8 cellular contexts compared by ENCODE assay signal in the genomic region with DNA sequence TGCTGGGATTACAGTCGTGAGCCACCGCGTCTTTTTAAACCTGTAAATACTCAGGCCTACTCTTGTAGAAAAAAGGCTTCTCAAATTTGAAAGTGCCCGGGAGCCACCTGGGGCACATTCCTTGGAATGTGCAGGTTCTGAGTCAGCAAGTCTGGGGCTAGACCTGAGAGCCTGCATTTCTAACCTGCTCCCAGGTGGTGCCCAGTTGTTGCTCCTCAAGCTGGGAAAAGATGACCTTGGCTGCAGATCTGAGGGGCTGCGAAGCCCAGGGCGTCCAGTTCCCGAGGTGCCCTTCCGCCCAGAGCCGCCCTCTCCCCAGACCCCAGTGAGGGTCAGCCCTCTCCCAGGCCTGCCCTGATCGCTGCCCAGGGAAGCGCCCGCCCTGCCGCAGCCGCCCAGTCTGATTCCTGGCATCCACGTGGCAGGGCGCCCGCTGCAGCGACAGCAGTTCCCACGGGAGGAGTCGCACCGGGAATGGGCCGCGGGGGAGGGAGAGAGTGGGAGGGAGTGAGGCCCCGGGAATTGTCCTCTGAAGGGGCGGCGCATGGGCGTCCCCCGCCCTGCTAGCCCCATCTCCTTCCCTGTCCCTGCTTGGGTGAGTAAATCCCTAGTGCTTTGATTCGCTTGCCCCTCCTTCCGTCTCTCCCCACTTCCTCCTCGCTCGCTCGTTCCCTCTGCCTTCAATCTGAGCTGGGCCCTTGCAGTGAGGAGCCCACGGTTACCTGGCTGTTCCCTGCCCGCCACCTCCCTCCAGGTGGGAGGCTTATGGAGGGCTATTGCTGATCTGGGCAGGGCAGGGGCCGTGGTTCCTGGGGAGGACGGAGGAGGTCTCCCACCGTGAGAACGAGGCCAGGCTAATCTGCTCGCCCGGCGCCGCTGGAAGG. TPM values are rescaled to one million over a fixed set of nuclear protein-coding genes. Genes with fewer than 3 reads are reported as not detected.
DNase-seq lines count a peak whose midpoint lies in the region; ATAC-seq and TF ChIP-seq lines count a peak whose summit lies in the region.

No MANE protein-coding gene starts in this region.

- peaks cover 15% of the 10 kb centered on the region for H3F3A ChIP-seq in PC-9 (ENCODE audit: insufficient read depth, low read depth)

- H3K4me3 ChIP-seq in PC-9, result peak overlapping the region; percentile 59; the same call in 1 of the 2 replicates

- DNase-seq in D341Med (ENCODE audit: low spot score) (peak; percentile 58), PC-9 (peak; percentile 76 to 93), fibroblast of peridontal ligament (ENCODE audit: extremely low read depth) (peak; percentile 44), HuH-7 (ENCODE audit: low spot score) (no peak)
- no peak for DNase-seq in activated T-cell treated with anti-CD3 and anti-CD28 coated beads, Interleukin-2, amount 50 U/mL, for 4 hours

- TF ChIP-seq CTCF in PC-9 (conservative IDR thresholded peaks at IDR 0.05) (no peak), nephron (IDR thresholded peaks at IDR 0.05; ENCODE audit: unreplicated experiment in 3 of 3) (no peak)

- no peaks in the 10 kb centered on the region for H3K36me3 Mint-ChIP-seq in nephron (ENCODE audit: low read depth)
- no peaks in the 10 kb centered on the region for H3K36me3 Mint-ChIP-seq in activated T-cell treated with anti-CD3 and anti-CD28 coated beads, Interleukin-2, amount 50 U/mL, for 4 hours (ENCODE audit: insufficient read depth)

- no peaks in the 10 kb centered on the region for H3K27me3 Mint-ChIP-seq in nephron (ENCODE audit: low read depth)
- peaks cover 6% of the 10 kb centered on the region for H3K27me3 Mint-ChIP-seq in activated T-cell treated with anti-CD3 and anti-CD28 coated beads, Interleukin-2, amount 50 U/mL, for 4 hours (ENCODE audit: low read depth)

- CTCF ChIA-PET in PC-9 (lab: Charles Lee), result interaction anchor here (0.7 to 1.4 kb wide), 2 partner anchors 13 to 655 kb away, joined by 3 to 7 read pairs; no protein-coding TSS in a partner anchor

- no peaks in the 10 kb centered on the region for H3K79me2 ChIP-seq in PC-9 (ENCODE audit: low read depth)

- H3K9me3 Mint-ChIP-seq in nephron, result no peaks in the 10 kb centered on the region
- no peaks in the 10 kb centered on the region for H3K9me3 Mint-ChIP-seq in activated T-cell treated with anti-CD3 and anti-CD28 coated beads, Interleukin-2, amount 50 U/mL, for 4 hours

- ATAC-seq in HG03045 (IDR thresholded peaks at IDR 0.05; ENCODE audit: unreplicated experiment) (no peak), GM21447 (IDR thresholded peaks at IDR 0.05; ENCODE audit: unreplicated experiment) (no peak)
- ATAC-seq in activated T-cell treated with anti-CD3 and anti-CD28 coated beads, Interleukin-2, amount 50 U/mL, for 4 hours, result no peak

- peaks cover 9% of the 10 kb centered on the region for H3K4me1 Mint-ChIP-seq in nephron
- peaks cover 3% of the 10 kb centered on the region for H3K4me1 Mint-ChIP-seq in activated T-cell treated with anti-CD3 and anti-CD28 coated beads, Interleukin-2, amount 50 U/mL, for 4 hours (ENCODE audit: low read depth)

- POLR2A ChIA-PET in PC-9 (lab: Charles Lee; ENCODE audit: unreplicated experiment), result interaction anchor here (0.6 kb wide), 2 partner anchors 13 to 503 kb away, joined by 4 to 7 read pairs; no protein-coding TSS in a partner anchor

- intact Hi-C loops in PC-9 (cut with micrococcal nuclease; ENCODE audit: unreplicated experiment), result loop anchor here (1.0 to 2.0 kb wide), 2 partner anchors 23 to 33 kb away; no protein-coding TSS in a partner anchor

- no peaks in the 10 kb centered on the region for H3K9me3 ChIP-seq in PC-9 (ENCODE audit: insufficient read depth, low read depth)

- peak overlapping the region; percentile 71 for H2AFZ ChIP-seq in PC-9

- H3K27me3 ChIP-seq in PC-9 (ENCODE audit: insufficient read depth, low read depth), result no peaks in the 10 kb centered on the region

- H3K4me1 ChIP-seq in PC-9 (replicated peaks; ENCODE audit: insufficient read depth), result peaks cover 5% of the 10 kb centered on the region; the same call in 1 of the 2 replicates

- peak overlapping the region; percentile 82 for H3K4me2 ChIP-seq in PC-9

- H3K27ac Mint-ChIP-seq in nephron, result peak overlapping the region; percentile 47 to 92 (median 89)

- H3K9me2 ChIP-seq in PC-9 (ENCODE audit: insufficient read depth), result no peaks in the 10 kb centered on the region

- peak overlapping the region; percentile 63 to 69 (median 65) for H3K4me3 Mint-ChIP-seq in nephron
- H3K4me3 Mint-ChIP-seq in activated T-cell treated with anti-CD3 and anti-CD28 coated beads, Interleukin-2, amount 50 U/mL, for 4 hours, result no peak overlapping the region

- BruUV-seq in PC-9 (replicated peaks; lab: Mats Ljungman, UMichigan), result no TSS peak

- H3K36me3 ChIP-seq in PC-9 (ENCODE audit: low read depth), result no peaks in the 10 kb centered on the region

- H4K20me1 ChIP-seq in PC-9 (ENCODE audit: insufficient read depth), result no peaks in the 10 kb centered on the region

- peak overlapping the region; percentile 81 for H3K27ac ChIP-seq in PC-9

RNA-seq across cellular contexts. Expression of a gene that starts 18.8 kb away (rescaled TPM):
- 3.6 and 4.9 TPM in 2 replicates for total RNA-seq in PC-9 (2021)
- under 1 TPM in 2 of 3 donors, not detected in 1; 0.14 to 0.15 TPM for total RNA-seq in activated T-cell treated with anti-CD3 and anti-CD28 coated beads, Interleukin-2, amount 50 U/mL, for 4 hours

RNA-seq across cellular contexts. Expression of a gene that starts 38.0 kb away (rescaled TPM):
- 7.4 and 7.9 TPM in 2 replicates for total RNA-seq in PC-9 (2021)
- 1 to 10 TPM in 1 of 3 donors, under 1 TPM in 2; 0.61 to 1.5 (median 0.76) TPM for total RNA-seq in activated T-cell treated with anti-CD3 and anti-CD28 coated beads, Interleukin-2, amount 50 U/mL, for 4 hours

Comparison
In these comparisons a context has a peak if more than half of its experiments do, and no peak if none do; other contexts are left out.
1. DNase-seq: peak in D341Med (single experiment), PC-9 (2 of 2) and fibroblast of peridontal ligament (single experiment); none in HuH-7 (single experiment) and activated T-cell treated with anti-CD3 and anti-CD28 coated beads, Interleukin-2, amount 50 U/mL, for 4 hours (single experiment).